3 cellular contexts compared by ENCODE assay signal in the genomic region with DNA sequence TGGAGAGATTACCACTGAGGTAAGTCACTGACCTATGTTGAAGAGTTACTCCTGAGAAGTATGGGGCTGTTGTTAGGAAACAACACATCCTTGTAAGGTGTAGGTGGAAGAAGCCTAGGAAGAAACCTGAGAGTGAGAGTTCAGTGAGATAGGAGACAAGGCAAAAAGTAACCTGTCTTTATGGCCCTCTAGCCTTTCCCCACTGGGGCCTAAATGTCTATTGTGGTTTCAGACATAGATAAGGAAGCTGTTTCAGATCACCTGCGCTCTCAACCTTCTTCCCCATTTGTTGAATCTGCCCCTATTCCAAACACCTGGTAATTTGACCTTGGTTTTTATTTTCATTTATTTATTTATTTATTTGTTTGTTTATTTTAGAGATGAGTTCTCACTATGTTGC.
TF ChIP-seq lines count a peak whose summit lies in the region.

No MANE protein-coding gene starts in this region.

TF ChIP-seq in GM23338, 12 proteins besides CTCF, POLR2A, EP300 and RAD21:
- TF ChIP-seq, protein P1, sequence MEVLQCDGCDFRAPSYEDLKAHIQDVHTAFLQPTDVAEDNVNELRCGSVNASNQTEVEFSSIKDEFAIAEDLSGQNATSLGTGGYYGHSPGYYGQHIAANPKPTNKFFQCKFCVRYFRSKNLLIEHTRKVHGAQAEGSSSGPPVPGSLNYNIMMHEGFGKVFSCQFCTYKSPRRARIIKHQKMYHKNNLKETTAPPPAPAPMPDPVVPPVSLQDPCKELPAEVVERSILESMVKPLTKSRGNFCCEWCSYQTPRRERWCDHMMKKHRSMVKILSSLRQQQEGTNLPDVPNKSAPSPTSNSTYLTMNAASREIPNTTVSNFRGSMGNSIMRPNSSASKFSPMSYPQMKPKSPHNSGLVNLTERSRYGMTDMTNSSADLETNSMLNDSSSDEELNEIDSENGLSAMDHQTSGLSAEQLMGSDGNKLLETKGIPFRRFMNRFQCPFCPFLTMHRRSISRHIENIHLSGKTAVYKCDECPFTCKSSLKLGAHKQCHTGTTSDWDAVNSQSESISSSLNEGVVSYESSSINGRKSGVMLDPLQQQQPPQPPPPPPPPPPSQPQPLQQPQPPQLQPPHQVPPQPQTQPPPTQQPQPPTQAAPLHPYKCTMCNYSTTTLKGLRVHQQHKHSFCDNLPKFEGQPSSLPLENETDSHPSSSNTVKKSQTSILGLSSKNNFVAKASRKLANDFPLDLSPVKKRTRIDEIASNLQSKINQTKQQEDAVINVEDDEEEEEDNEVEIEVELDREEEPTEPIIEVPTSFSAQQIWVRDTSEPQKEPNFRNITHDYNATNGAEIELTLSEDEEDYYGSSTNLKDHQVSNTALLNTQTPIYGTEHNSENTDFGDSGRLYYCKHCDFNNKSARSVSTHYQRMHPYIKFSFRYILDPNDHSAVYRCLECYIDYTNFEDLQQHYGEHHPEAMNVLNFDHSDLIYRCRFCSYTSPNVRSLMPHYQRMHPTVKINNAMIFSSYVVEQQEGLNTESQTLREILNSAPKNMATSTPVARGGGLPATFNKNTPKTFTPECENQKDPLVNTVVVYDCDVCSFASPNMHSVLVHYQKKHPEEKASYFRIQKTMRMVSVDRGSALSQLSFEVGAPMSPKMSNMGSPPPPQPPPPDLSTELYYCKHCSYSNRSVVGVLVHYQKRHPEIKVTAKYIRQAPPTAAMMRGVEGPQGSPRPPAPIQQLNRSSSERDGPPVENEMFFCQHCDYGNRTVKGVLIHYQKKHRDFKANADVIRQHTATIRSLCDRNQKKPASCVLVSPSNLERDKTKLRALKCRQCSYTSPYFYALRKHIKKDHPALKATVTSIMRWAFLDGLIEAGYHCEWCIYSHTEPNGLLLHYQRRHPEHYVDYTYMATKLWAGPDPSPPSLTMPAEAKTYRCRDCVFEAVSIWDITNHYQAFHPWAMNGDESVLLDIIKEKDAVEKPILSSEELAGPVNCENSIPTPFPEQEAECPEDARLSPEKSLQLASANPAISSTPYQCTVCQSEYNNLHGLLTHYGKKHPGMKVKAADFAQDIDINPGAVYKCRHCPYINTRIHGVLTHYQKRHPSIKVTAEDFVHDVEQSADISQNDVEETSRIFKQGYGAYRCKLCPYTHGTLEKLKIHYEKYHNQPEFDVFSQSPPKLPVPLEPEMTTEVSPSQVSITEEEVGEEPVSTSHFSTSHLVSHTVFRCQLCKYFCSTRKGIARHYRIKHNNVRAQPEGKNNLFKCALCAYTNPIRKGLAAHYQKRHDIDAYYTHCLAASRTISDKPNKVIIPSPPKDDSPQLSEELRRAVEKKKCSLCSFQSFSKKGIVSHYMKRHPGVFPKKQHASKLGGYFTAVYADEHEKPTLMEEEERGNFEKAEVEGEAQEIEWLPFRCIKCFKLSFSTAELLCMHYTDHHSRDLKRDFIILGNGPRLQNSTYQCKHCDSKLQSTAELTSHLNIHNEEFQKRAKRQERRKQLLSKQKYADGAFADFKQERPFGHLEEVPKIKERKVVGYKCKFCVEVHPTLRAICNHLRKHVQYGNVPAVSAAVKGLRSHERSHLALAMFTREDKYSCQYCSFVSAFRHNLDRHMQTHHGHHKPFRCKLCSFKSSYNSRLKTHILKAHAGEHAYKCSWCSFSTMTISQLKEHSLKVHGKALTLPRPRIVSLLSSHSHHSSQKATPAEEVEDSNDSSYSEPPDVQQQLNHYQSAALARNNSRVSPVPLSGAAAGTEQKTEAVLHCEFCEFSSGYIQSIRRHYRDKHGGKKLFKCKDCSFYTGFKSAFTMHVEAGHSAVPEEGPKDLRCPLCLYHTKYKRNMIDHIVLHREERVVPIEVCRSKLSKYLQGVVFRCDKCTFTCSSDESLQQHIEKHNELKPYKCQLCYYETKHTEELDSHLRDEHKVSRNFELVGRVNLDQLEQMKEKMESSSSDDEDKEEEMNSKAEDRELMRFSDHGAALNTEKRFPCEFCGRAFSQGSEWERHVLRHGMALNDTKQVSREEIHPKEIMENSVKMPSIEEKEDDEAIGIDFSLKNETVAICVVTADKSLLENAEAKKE (CRISPR knock-in tag; IDR thresholded peaks at IDR 0.05): no peak
- peak; percentile 38 for TF ChIP-seq POLR2AphosphoS5 (IDR thresholded peaks at IDR 0.05; ENCODE audit: low read depth)

TF ChIP-seq in WTC11, 78 proteins besides CTCF, POLR2A, EP300 and RAD21 (continues in another document):
- TF ChIP-seq, protein P2, sequence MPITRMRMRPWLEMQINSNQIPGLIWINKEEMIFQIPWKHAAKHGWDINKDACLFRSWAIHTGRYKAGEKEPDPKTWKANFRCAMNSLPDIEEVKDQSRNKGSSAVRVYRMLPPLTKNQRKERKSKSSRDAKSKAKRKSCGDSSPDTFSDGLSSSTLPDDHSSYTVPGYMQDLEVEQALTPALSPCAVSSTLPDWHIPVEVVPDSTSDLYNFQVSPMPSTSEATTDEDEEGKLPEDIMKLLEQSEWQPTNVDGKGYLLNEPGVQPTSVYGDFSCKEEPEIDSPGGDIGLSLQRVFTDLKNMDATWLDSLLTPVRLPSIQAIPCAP (CRISPR knock-in tag; IDR thresholded peaks at IDR 0.05): no peak
- TF ChIP-seq GRHL2 (CRISPR knock-in tag; IDR thresholded peaks at IDR 0.05; ENCODE audit: insufficient replicate concordance, severe bottlenecking) (no peak), TEAD1 (CRISPR knock-in tag; IDR thresholded peaks at IDR 0.05) (no peak), NFE2L1 (CRISPR knock-in tag; IDR thresholded peaks at IDR 0.05) (no peak)
- TF ChIP-seq, protein P3, sequence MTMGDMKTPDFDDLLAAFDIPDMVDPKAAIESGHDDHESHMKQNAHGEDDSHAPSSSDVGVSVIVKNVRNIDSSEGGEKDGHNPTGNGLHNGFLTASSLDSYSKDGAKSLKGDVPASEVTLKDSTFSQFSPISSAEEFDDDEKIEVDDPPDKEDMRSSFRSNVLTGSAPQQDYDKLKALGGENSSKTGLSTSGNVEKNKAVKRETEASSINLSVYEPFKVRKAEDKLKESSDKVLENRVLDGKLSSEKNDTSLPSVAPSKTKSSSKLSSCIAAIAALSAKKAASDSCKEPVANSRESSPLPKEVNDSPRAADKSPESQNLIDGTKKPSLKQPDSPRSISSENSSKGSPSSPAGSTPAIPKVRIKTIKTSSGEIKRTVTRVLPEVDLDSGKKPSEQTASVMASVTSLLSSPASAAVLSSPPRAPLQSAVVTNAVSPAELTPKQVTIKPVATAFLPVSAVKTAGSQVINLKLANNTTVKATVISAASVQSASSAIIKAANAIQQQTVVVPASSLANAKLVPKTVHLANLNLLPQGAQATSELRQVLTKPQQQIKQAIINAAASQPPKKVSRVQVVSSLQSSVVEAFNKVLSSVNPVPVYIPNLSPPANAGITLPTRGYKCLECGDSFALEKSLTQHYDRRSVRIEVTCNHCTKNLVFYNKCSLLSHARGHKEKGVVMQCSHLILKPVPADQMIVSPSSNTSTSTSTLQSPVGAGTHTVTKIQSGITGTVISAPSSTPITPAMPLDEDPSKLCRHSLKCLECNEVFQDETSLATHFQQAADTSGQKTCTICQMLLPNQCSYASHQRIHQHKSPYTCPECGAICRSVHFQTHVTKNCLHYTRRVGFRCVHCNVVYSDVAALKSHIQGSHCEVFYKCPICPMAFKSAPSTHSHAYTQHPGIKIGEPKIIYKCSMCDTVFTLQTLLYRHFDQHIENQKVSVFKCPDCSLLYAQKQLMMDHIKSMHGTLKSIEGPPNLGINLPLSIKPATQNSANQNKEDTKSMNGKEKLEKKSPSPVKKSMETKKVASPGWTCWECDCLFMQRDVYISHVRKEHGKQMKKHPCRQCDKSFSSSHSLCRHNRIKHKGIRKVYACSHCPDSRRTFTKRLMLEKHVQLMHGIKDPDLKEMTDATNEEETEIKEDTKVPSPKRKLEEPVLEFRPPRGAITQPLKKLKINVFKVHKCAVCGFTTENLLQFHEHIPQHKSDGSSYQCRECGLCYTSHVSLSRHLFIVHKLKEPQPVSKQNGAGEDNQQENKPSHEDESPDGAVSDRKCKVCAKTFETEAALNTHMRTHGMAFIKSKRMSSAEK (CRISPR knock-in tag; IDR thresholded peaks at IDR 0.05; ENCODE audit: borderline replicate concordance): no peak
- TF ChIP-seq, protein P4, sequence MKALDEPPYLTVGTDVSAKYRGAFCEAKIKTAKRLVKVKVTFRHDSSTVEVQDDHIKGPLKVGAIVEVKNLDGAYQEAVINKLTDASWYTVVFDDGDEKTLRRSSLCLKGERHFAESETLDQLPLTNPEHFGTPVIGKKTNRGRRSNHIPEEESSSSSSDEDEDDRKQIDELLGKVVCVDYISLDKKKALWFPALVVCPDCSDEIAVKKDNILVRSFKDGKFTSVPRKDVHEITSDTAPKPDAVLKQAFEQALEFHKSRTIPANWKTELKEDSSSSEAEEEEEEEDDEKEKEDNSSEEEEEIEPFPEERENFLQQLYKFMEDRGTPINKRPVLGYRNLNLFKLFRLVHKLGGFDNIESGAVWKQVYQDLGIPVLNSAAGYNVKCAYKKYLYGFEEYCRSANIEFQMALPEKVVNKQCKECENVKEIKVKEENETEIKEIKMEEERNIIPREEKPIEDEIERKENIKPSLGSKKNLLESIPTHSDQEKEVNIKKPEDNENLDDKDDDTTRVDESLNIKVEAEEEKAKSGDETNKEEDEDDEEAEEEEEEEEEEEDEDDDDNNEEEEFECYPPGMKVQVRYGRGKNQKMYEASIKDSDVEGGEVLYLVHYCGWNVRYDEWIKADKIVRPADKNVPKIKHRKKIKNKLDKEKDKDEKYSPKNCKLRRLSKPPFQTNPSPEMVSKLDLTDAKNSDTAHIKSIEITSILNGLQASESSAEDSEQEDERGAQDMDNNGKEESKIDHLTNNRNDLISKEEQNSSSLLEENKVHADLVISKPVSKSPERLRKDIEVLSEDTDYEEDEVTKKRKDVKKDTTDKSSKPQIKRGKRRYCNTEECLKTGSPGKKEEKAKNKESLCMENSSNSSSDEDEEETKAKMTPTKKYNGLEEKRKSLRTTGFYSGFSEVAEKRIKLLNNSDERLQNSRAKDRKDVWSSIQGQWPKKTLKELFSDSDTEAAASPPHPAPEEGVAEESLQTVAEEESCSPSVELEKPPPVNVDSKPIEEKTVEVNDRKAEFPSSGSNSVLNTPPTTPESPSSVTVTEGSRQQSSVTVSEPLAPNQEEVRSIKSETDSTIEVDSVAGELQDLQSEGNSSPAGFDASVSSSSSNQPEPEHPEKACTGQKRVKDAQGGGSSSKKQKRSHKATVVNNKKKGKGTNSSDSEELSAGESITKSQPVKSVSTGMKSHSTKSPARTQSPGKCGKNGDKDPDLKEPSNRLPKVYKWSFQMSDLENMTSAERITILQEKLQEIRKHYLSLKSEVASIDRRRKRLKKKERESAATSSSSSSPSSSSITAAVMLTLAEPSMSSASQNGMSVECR (CRISPR knock-in tag; IDR thresholded peaks at IDR 0.05; ENCODE audit: borderline replicate concordance): no peak

TF ChIP-seq in H1, 55 proteins besides CTCF, POLR2A, EP300 and RAD21:
- TF ChIP-seq POLR2AphosphoS5 (IDR thresholded peaks at IDR 0.05; ENCODE audit: low read depth, low read length) (peak; percentile 49; the same call in 1 of the 2 replicates), GTF2F1 (IDR thresholded peaks at IDR 0.05; ENCODE audit: borderline replicate concordance, low read depth, low read length) (peak; percentile 82)
- TF ChIP-seq, protein P5, sequence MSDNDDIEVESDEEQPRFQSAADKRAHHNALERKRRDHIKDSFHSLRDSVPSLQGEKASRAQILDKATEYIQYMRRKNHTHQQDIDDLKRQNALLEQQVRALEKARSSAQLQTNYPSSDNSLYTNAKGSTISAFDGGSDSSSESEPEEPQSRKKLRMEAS (IDR thresholded peaks at IDR 0.05): no peak
- TF ChIP-seq, protein P6, sequence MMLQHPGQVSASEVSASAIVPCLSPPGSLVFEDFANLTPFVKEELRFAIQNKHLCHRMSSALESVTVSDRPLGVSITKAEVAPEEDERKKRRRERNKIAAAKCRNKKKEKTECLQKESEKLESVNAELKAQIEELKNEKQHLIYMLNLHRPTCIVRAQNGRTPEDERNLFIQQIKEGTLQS (IDR thresholded peaks at IDR 0.05; ENCODE audit: insufficient read depth, low read depth, low read length): no peak
